In the genomic region with DNA sequence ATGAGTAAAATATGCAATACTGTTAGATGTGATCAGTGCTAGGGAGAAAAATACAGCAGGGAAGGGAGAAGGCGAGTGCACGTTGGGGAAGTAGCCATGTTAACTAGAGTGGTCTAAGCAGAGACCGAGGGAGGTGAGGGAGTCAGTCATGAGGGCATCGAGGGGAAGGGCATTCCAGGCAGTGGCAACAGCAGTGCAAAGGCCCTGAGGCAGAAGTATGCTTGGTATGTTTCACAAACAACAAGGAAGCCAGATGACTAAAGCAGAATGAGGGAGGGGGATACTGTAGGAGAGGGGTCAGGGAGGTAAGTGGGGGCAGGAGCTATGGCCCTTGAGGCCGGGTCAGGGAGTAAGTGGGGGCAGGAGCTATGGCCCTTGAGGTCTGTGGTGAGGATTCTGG, we compare ENCODE assay signal across 21 cellular contexts.
"Had no signal": no experiment of that assay in that cellular context is flagged by ENCODE, and none has a peak within 500 bp of the region (broad histone marks: within the 10 kb centered on the region; RNA-seq: fewer than 3 reads in every experiment).

No MANE protein-coding gene starts in this region.

- H3K9me3 Mint-ChIP-seq: naive thymus-derived CD8-positive, alpha-beta T cell had no signal

- H3K4me3 ChIP-seq: gastrocnemius medialis, heart right ventricle, mucosa of descending colon, prostate gland, sigmoid colon, skin epidermis, suprapubic skin, thyroid gland, upper lobe of left lung, uterus had no signal

- H3K79me2 ChIP-seq: parathyroid adenoma had no signal

- H2AFZ ChIP-seq: parathyroid adenoma had no signal

- H3K36me3 Mint-ChIP-seq: naive thymus-derived CD8-positive, alpha-beta T cell had no signal

- H3K27ac Mint-ChIP-seq: naive thymus-derived CD8-positive, alpha-beta T cell had no signal

- DNase-seq: effector memory CD4-positive, alpha-beta T cell; gastrocnemius medialis; heart right ventricle; islet precursor cell; mammary epithelial cell; mucosa of descending colon; naive thymus-derived CD8-positive, alpha-beta T cell; occipital lobe; retina; sigmoid colon; stimulated activated CD4-positive, alpha-beta T cell treated with anti-CD3 and anti-CD28 coated beads, Interleukin-12 subunit alpha, Interleukin-12 subunit beta, amount 100 ng/mL, for 4 hours; stimulated activated naive CD8-positive, alpha-beta T cell treated with anti-CD3 and anti-CD28 coated beads, Interleukin-15, Interleukin-2, amounts not matched to agents 100 U/mL and 50 U/mL, for 24 hours; thyroid gland; upper lobe of left lung; uterus had no signal

- H3K36me3 ChIP-seq: gastrocnemius medialis, heart right ventricle, prostate gland, sigmoid colon, suprapubic skin, thyroid gland, upper lobe of left lung, uterus had no signal

- H3K27ac ChIP-seq: gastrocnemius medialis, heart right ventricle, parathyroid adenoma, prostate gland, sigmoid colon, skin epidermis, suprapubic skin, thyroid gland, upper lobe of left lung, uterus had no signal

- H3K4me1 ChIP-seq: gastrocnemius medialis, prostate gland, sigmoid colon, suprapubic skin, uterus had no signal

- H3K4me3 Mint-ChIP-seq: naive thymus-derived CD8-positive, alpha-beta T cell had no signal

- H3K9me3 ChIP-seq: gastrocnemius medialis, heart right ventricle, mucosa of descending colon, prostate gland, sigmoid colon, suprapubic skin, thyroid gland, upper lobe of left lung, uterus had no signal

- ATAC-seq: esophagus mucosa; gastrocnemius medialis; heart right ventricle; left lobe of liver; mucosa of descending colon; naive thymus-derived CD8-positive, alpha-beta T cell; stimulated activated naive CD8-positive, alpha-beta T cell treated with anti-CD3 and anti-CD28 coated beads, Interleukin-15, Interleukin-2, amounts not matched to agents 100 U/mL and 50 U/mL, for 24 hours had no signal
